In the genomic region with DNA sequence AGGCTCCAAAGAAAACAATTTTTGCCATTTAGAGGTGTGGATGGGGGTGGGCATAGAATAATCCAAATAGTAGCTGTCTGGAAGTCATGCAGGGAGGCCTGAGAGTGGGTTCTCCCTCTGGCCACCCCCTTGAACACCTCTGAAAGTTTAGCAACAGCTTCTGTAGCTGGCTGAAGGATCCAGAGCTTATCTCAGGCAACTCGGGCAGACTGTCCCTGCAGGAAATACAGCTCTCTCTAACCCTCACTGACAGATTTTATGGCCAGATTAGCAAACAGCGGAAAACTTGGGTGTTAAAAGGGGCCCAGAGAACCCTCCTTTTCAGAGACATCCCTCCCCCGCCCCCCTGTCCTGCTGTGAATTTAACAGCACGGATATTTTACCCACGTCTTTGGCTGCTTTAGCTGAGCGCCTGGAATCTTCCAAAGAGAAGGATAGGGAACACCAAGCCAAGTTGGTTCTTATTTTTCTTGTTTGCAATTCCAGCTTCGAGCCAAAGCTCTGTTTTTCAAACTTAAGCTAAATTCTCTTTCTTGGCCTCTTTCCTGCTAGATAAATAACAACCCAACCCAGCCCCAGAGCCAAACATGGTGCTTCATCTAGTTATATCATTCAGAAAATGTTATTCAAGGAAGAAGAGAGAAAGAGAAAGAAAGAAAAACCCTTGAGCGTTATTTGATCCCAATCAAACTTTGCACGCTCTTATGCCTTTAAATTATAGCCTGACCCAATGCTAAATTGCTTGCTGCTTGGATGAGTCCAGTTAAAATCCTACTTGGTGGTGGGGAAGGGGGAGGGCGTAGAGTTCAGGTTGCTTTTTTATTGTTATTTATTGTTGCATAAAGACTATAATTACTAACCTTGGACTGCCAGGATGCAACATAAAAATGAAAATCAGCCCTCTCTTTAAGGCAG, we compare ENCODE assay signal across 8 cellular contexts. TPM values are rescaled to one million over a fixed set of nuclear protein-coding genes. Genes with fewer than 3 reads are reported as not detected.
DNase-seq lines count a peak whose midpoint lies in the region; ATAC-seq and TF ChIP-seq lines count a peak whose summit lies in the region.

No MANE protein-coding gene starts in this region.

- H3K4me3 ChIP-seq in iPS-15b (ENCODE audit: low read depth, low read length) (peak overlapping the region; percentile 37), suprapubic skin (peak overlapping the region; percentile 34)

- no peak for TF ChIP-seq EP300 in suprapubic skin (IDR thresholded peaks at IDR 0.05)

- ATAC-seq in GM19455 (IDR thresholded peaks at IDR 0.05; ENCODE audit: unreplicated experiment), result no peak

- TF ChIP-seq POLR2A in suprapubic skin (IDR thresholded peaks at IDR 0.05), result no peak

- peaks cover 19% of the 10 kb centered on the region for H3K36me3 Mint-ChIP-seq in activated CD4-positive, alpha-beta T cell treated with anti-CD3 and anti-CD28 coated beads, Interleukin-2, amount 10 ng/mL, durations not matched to agents 24 days and 14 days (ENCODE audit: low read depth)

- WGBS in suprapubic skin, result 12% methylated on average over 10 of the region's 10 CpGs

- peak overlapping the region; percentile 83 for H3K27ac Mint-ChIP-seq in activated CD4-positive, alpha-beta T cell treated with anti-CD3 and anti-CD28 coated beads, Interleukin-2, amount 10 ng/mL, durations not matched to agents 24 days and 14 days

- H3K27me3 ChIP-seq in iPS-15b (ENCODE audit: control insufficient read depth, insufficient read depth, low read length) (peaks cover 94% of the 10 kb centered on the region), suprapubic skin (peaks cover 4% of the 10 kb centered on the region)

- H3K9me3 ChIP-seq in iPS-15b (ENCODE audit: control insufficient read depth, insufficient read depth, low read length) (no peaks in the 10 kb centered on the region), suprapubic skin (no peaks in the 10 kb centered on the region)

- H3K27ac ChIP-seq in VCaP (peak overlapping the region; percentile 66), suprapubic skin (peak overlapping the region; percentile 80)

- H3K27me3 Mint-ChIP-seq in activated CD4-positive, alpha-beta T cell treated with anti-CD3 and anti-CD28 coated beads, Interleukin-2, amount 10 ng/mL, durations not matched to agents 24 days and 14 days, result peaks cover 2% of the 10 kb centered on the region

- peak overlapping the region; percentile 82 for H3K4me3 Mint-ChIP-seq in activated CD4-positive, alpha-beta T cell treated with anti-CD3 and anti-CD28 coated beads, Interleukin-2, amount 10 ng/mL, durations not matched to agents 24 days and 14 days

- intact Hi-C loops in activated CD4-positive, alpha-beta T cell treated with anti-CD3 and anti-CD28 coated beads, Interleukin-2, amount 10 ng/mL, durations not matched to agents 24 days and 14 days (cut with micrococcal nuclease), result no loop called here

- peaks cover 42% of the 10 kb centered on the region for H3K4me1 Mint-ChIP-seq in activated CD4-positive, alpha-beta T cell treated with anti-CD3 and anti-CD28 coated beads, Interleukin-2, amount 10 ng/mL, durations not matched to agents 24 days and 14 days

- DNase-seq in activated CD4-positive, alpha-beta T cell treated with anti-CD3 and anti-CD28 coated beads, Interleukin-2, amount 10 ng/mL, durations not matched to agents 24 days and 14 days, result peak; percentile 75
- no peak for DNase-seq in activated CD4-positive, alpha-beta T cell treated with anti-CD3 and anti-CD28 coated beads for 1 hour
- no peak for DNase-seq in suprapubic skin (ENCODE audit: low spot score in 2 of 2)
- DNase-seq in NCI-H82 (lab: John Stamatoyannopoulos, UW), result no peak
- no peak for DNase-seq in NAMALWA (ENCODE audit: low spot score)

- H3K36me3 ChIP-seq in iPS-15b (ENCODE audit: control insufficient read depth, insufficient read depth, low read length) (no peaks in the 10 kb centered on the region), suprapubic skin (peaks cover 15% of the 10 kb centered on the region)

- H3K4me1 ChIP-seq in iPS-15b (ENCODE audit: control insufficient read depth, insufficient read depth, low read length) (peaks cover 39% of the 10 kb centered on the region), suprapubic skin (peaks cover 60% of the 10 kb centered on the region)

- no peak overlapping the region for H3K9ac ChIP-seq in iPS-15b (ENCODE audit: low read depth, low read length)

- H3K9me3 Mint-ChIP-seq in activated CD4-positive, alpha-beta T cell treated with anti-CD3 and anti-CD28 coated beads, Interleukin-2, amount 10 ng/mL, durations not matched to agents 24 days and 14 days, result no peaks in the 10 kb centered on the region

- TF ChIP-seq CTCF in VCaP (conservative IDR thresholded peaks at IDR 0.05) (no peak), suprapubic skin (IDR thresholded peaks at IDR 0.05) (no peak)

RNA-seq across cellular contexts. Expression of gene HOXB2, which starts 2.3 kb away (rescaled TPM):
- total RNA-seq in activated CD4-positive, alpha-beta T cell treated with anti-CD3 and anti-CD28 coated beads, Interleukin-2, amount 10 ng/mL, durations not matched to agents 24 days and 14 days, result 26.0 and 28.1 TPM in 2 replicates
- 10 to 100 TPM in 2 of 4 donors, 1 to 10 TPM in 2; 8.4 to 13.6 (median 9.9) TPM for total RNA-seq in suprapubic skin

RNA-seq across cellular contexts. Expression of gene HOXB1, which starts 16.4 kb away (rescaled TPM):
- total RNA-seq in activated CD4-positive, alpha-beta T cell treated with anti-CD3 and anti-CD28 coated beads, Interleukin-2, amount 10 ng/mL, durations not matched to agents 24 days and 14 days, result not detected in 2 replicates
- not detected for total RNA-seq in suprapubic skin

RNA-seq across cellular contexts. Expression of gene HOXB4, which starts 31.0 kb away (rescaled TPM):
- 3.1 and 3.6 TPM in 2 replicates for total RNA-seq in activated CD4-positive, alpha-beta T cell treated with anti-CD3 and anti-CD28 coated beads, Interleukin-2, amount 10 ng/mL, durations not matched to agents 24 days and 14 days
- 1 to 10 TPM in 3 of 4 donors, under 1 TPM in 1; 0.42 to 3.5 (median 1.0) TPM for total RNA-seq in suprapubic skin

RNA-seq across cellular contexts. Expression of gene HOXB3, which starts 42.9 kb away (rescaled TPM):
- 3.6 and 3.7 TPM in 2 replicates for total RNA-seq in activated CD4-positive, alpha-beta T cell treated with anti-CD3 and anti-CD28 coated beads, Interleukin-2, amount 10 ng/mL, durations not matched to agents 24 days and 14 days
- 10 to 100 TPM in 1 of 4 donors, 1 to 10 TPM in 3; 2.3 to 20.8 (median 3.9) TPM for total RNA-seq in suprapubic skin

RNA-seq across cellular contexts. Expression of gene HOXB5, which starts 46.4 kb away (rescaled TPM):
- not detected in 2 replicates for total RNA-seq in activated CD4-positive, alpha-beta T cell treated with anti-CD3 and anti-CD28 coated beads, Interleukin-2, amount 10 ng/mL, durations not matched to agents 24 days and 14 days
- under 1 TPM in 2 of 4 donors, not detected in 2; 0.72 to 0.80 TPM for total RNA-seq in suprapubic skin
